Comparison of ENCODE assay signal across 22 cellular contexts in genomic region chr22:20996598-20997535, GRCh38. TPM values are rescaled to one million over a fixed set of nuclear protein-coding genes. Genes with fewer than 3 reads are reported as not detected.
"Had no signal": no experiment of that assay in that cellular context is flagged by ENCODE, and none has a peak within 500 bp of the region (broad histone marks: within the 10 kb centered on the region; RNA-seq: fewer than 3 reads in every experiment).

No MANE protein-coding gene starts in this region.

- H3K9me3 ChIP-seq: adrenal gland, tibial artery, uterus had no signal

- ATAC-seq: activated CD8-positive, alpha-beta T cell treated with anti-CD3 and anti-CD28 coated beads for 36 hours; activated T-cell treated with anti-CD3 and anti-CD28 coated beads, Interleukin-2, amount 50 U/mL, for 72 hours; left lobe of liver; natural killer cell treated with Interleukin-12 subunit alpha and Interleukin-12 subunit beta and Interleukin-15 and Interleukin-18, amount 100 ng/mL, for 72 hours had no signal

- H3K27me3 Mint-ChIP-seq: activated B cell treated with CpG ODN at 0.5 μM for 24 hours; activated CD4-positive, alpha-beta T cell treated with anti-CD3 and anti-CD28 coated beads, Interleukin-2, amount 10 ng/mL, durations not matched to agents 24 days and 14 days; activated CD8-positive, alpha-beta T cell treated with anti-CD3 and anti-CD28 coated beads for 36 hours; natural killer cell treated with Interleukin-12 subunit alpha and Interleukin-12 subunit beta and Interleukin-15 and Interleukin-18, amount 100 ng/mL, for 72 hours had no signal

- H3K4me3 Mint-ChIP-seq: activated B cell treated with CpG ODN at 0.5 μM for 24 hours; activated CD4-positive, alpha-beta T cell treated with anti-CD3 and anti-CD28 coated beads, Interleukin-2, amount 10 ng/mL, durations not matched to agents 24 days and 14 days; activated CD8-positive, alpha-beta T cell treated with anti-CD3 and anti-CD28 coated beads for 36 hours; activated T-cell treated with anti-CD3 and anti-CD28 coated beads, Interleukin-2, amount 50 U/mL, for 72 hours; natural killer cell treated with Interleukin-12 subunit alpha and Interleukin-12 subunit beta and Interleukin-15 and Interleukin-18, amount 100 ng/mL, for 72 hours had no signal

- H3K27me3 ChIP-seq: adrenal gland, dorsolateral prefrontal cortex, tibial artery, uterus had no signal

- H3K4me3 ChIP-seq: adrenal gland, dorsolateral prefrontal cortex, lung, tibial artery, uterus had no signal

- H3K9me3 Mint-ChIP-seq: activated B cell treated with CpG ODN at 0.5 μM for 24 hours; activated CD4-positive, alpha-beta T cell treated with anti-CD3 and anti-CD28 coated beads, Interleukin-2, amount 10 ng/mL, durations not matched to agents 24 days and 14 days; activated CD8-positive, alpha-beta T cell treated with anti-CD3 and anti-CD28 coated beads for 36 hours; activated T-cell treated with anti-CD3 and anti-CD28 coated beads, Interleukin-2, amount 50 U/mL, for 72 hours; natural killer cell treated with Interleukin-12 subunit alpha and Interleukin-12 subunit beta and Interleukin-15 and Interleukin-18, amount 100 ng/mL, for 72 hours had no signal

- FAIRE-seq: colon, keratinocyte had no signal

- DNase-seq: activated B cell treated with CpG ODN at 0.5 μM for 24 hours; activated CD4-positive, alpha-beta T cell treated with anti-CD3 and anti-CD28 coated beads, Interleukin-2, amount 10 ng/mL, durations not matched to agents 24 days and 14 days; activated CD8-positive, alpha-beta T cell treated with anti-CD3 and anti-CD28 coated beads for 36 hours; activated effector memory CD4-positive, alpha-beta T cell treated with anti-CD3 and anti-CD28 coated beads, Interleukin-2, amount 50 U/mL, for 16 hours; activated naive CD4-positive, alpha-beta T cell treated with anti-CD3 and anti-CD28 coated beads, Interleukin-2, amount 50 U/mL, for 16 hours; activated T-cell treated with anti-CD3 and anti-CD28 coated beads, Interleukin-2, amount 50 U/mL, for 72 hours; adrenal gland; dorsolateral prefrontal cortex; foreskin melanocyte; nucleus accumbens; stimulated activated naive CD4-positive, alpha-beta T cell treated with Interleukin-2 at 50 U/mL for 16 hours; substantia nigra; T-helper 1 cell; T-helper 9 cell; tibial artery; uterus had no signal

- H3K36me3 ChIP-seq: uterus had no signal

- H3K36me3 Mint-ChIP-seq: natural killer cell treated with Interleukin-12 subunit alpha and Interleukin-12 subunit beta and Interleukin-15 and Interleukin-18, amount 100 ng/mL, for 72 hours had no signal

- H3K27ac Mint-ChIP-seq: activated B cell treated with CpG ODN at 0.5 μM for 24 hours; activated CD4-positive, alpha-beta T cell treated with anti-CD3 and anti-CD28 coated beads, Interleukin-2, amount 10 ng/mL, durations not matched to agents 24 days and 14 days; activated CD8-positive, alpha-beta T cell treated with anti-CD3 and anti-CD28 coated beads for 36 hours; activated T-cell treated with anti-CD3 and anti-CD28 coated beads, Interleukin-2, amount 50 U/mL, for 72 hours; natural killer cell treated with Interleukin-12 subunit alpha and Interleukin-12 subunit beta and Interleukin-15 and Interleukin-18, amount 100 ng/mL, for 72 hours had no signal

- H3K27ac ChIP-seq: adrenal gland, dorsolateral prefrontal cortex, epithelial cell of prostate, tibial artery, uterus had no signal

RNA-seq across cellular contexts. Expression of gene P2RX6, which starts 18.1 kb away (rescaled TPM):
- total RNA-seq: activated CD4-positive, alpha-beta T cell treated with anti-CD3 and anti-CD28 coated beads, Interleukin-2, amount 10 ng/mL, durations not matched to agents 24 days and 14 days; natural killer cell treated with Interleukin-12 subunit alpha and Interleukin-12 subunit beta and Interleukin-15 and Interleukin-18, amount 100 ng/mL, for 72 hours had no signal

RNA-seq across cellular contexts. Expression of gene SLC7A4, which starts 35.5 kb away (rescaled TPM):
- total RNA-seq: activated B cell treated with CpG ODN at 0.5 μM for 24 hours; activated CD4-positive, alpha-beta T cell treated with anti-CD3 and anti-CD28 coated beads, Interleukin-2, amount 10 ng/mL, durations not matched to agents 24 days and 14 days; activated CD8-positive, alpha-beta T cell treated with anti-CD3 and anti-CD28 coated beads for 36 hours; activated T-cell treated with anti-CD3 and anti-CD28 coated beads, Interleukin-2, amount 50 U/mL, for 72 hours; natural killer cell treated with Interleukin-12 subunit alpha and Interleukin-12 subunit beta and Interleukin-15 and Interleukin-18, amount 100 ng/mL, for 72 hours had no signal
